In the genomic region with DNA sequence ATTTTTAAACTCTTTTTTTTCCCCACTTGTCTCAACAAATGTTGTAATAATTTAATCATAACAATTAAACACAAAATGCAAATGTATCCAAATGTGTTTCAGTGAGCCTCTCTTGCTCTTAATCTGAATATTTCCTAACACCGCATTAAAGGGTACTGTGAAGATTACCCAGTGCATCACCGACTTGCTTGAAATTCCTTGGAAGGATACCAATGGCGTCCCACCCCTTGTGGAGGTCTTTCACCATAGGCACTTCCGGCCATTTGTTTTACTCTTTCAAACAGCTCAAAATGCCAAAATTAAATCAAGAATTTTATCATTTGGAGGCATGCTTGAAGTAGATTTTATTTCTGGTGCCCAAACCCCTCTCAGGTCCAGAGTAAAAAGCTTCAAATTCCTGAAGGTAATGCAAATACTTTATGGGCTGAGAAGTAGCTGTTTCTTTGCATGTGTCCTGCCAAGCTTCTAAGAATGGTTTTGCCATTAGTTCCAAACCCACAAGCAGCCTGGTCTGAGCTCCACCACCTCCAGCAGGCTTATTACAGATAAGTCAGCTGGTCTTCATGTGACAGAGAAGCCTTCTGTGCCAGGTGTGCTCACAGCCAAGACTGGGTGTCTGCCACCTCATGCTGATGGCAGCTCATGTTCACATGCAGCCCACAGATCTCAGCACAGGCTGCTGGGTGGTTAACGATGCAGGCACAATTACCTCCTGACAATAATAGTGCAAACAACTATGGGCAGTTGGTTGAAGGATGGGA, we compare ENCODE assay signal across 2 cellular contexts.
TF ChIP-seq lines count a peak whose summit lies in the region.

No MANE protein-coding gene starts in this region.

TF ChIP-seq in IMR-90, 13 proteins besides CTCF, POLR2A, EP300 and RAD21:
- TF ChIP-seq, protein P1, sequence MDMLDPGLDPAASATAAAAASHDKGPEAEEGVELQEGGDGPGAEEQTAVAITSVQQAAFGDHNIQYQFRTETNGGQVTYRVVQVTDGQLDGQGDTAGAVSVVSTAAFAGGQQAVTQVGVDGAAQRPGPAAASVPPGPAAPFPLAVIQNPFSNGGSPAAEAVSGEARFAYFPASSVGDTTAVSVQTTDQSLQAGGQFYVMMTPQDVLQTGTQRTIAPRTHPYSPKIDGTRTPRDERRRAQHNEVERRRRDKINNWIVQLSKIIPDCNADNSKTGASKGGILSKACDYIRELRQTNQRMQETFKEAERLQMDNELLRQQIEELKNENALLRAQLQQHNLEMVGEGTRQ (IDR thresholded peaks at IDR 0.05; ENCODE audit: low read depth, low read length) = no peak; the same call in 1 of the 2 replicates
- TF ChIP-seq SMC3 (IDR thresholded peaks at IDR 0.05; ENCODE audit: low read depth, low read length) (no peak), FOS (IDR thresholded peaks at IDR 0.05; ENCODE audit: low read depth, low read length) (no peak), RFX5 (IDR thresholded peaks at IDR 0.05; ENCODE audit: low read depth, low read length) (no peak)

TF ChIP-seq in K562, 482 proteins besides CTCF, POLR2A, EP300 and RAD21:
- TF ChIP-seq MYC (IDR thresholded peaks at IDR 0.05; ENCODE audit: low read depth, low read length) (no peak), MYC (CRISPR knock-in tag; IDR thresholded peaks at IDR 0.05; ENCODE audit: borderline replicate concordance, low read depth) (no peak), ZNF197 (CRISPR knock-in tag; IDR thresholded peaks at IDR 0.05; ENCODE audit: low read depth) (no peak), ERF (CRISPR knock-in tag; IDR thresholded peaks at IDR 0.05) (no peak), PTBP1 (IDR thresholded peaks at IDR 0.05; ENCODE audit: low read depth, low read length) (no peak), MTA1 (IDR thresholded peaks at IDR 0.05; ENCODE audit: borderline replicate concordance) (no peak)
- TF ChIP-seq, protein P2, sequence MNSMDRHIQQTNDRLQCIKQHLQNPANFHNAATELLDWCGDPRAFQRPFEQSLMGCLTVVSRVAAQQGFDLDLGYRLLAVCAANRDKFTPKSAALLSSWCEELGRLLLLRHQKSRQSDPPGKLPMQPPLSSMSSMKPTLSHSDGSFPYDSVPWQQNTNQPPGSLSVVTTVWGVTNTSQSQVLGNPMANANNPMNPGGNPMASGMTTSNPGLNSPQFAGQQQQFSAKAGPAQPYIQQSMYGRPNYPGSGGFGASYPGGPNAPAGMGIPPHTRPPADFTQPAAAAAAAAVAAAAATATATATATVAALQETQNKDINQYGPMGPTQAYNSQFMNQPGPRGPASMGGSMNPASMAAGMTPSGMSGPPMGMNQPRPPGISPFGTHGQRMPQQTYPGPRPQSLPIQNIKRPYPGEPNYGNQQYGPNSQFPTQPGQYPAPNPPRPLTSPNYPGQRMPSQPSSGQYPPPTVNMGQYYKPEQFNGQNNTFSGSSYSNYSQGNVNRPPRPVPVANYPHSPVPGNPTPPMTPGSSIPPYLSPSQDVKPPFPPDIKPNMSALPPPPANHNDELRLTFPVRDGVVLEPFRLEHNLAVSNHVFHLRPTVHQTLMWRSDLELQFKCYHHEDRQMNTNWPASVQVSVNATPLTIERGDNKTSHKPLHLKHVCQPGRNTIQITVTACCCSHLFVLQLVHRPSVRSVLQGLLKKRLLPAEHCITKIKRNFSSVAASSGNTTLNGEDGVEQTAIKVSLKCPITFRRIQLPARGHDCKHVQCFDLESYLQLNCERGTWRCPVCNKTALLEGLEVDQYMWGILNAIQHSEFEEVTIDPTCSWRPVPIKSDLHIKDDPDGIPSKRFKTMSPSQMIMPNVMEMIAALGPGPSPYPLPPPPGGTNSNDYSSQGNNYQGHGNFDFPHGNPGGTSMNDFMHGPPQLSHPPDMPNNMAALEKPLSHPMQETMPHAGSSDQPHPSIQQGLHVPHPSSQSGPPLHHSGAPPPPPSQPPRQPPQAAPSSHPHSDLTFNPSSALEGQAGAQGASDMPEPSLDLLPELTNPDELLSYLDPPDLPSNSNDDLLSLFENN (IDR thresholded peaks at IDR 0.05; ENCODE audit: low read depth in 2 of 2, low read length in 2 of 2) = no peak
- TF ChIP-seq, protein P3, sequence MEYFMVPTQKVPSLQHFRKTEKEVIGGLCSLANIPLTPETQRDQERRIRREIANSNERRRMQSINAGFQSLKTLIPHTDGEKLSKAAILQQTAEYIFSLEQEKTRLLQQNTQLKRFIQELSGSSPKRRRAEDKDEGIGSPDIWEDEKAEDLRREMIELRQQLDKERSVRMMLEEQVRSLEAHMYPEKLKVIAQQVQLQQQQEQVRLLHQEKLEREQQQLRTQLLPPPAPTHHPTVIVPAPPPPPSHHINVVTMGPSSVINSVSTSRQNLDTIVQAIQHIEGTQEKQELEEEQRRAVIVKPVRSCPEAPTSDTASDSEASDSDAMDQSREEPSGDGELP (CRISPR knock-in tag; IDR thresholded peaks at IDR 0.05; ENCODE audit: borderline replicate concordance) = 0 out of 2 replicates have a peak, but pooled peaks have one; percentile 54
